Comparison of ENCODE assay signal across 10 cellular contexts in the genomic region with DNA sequence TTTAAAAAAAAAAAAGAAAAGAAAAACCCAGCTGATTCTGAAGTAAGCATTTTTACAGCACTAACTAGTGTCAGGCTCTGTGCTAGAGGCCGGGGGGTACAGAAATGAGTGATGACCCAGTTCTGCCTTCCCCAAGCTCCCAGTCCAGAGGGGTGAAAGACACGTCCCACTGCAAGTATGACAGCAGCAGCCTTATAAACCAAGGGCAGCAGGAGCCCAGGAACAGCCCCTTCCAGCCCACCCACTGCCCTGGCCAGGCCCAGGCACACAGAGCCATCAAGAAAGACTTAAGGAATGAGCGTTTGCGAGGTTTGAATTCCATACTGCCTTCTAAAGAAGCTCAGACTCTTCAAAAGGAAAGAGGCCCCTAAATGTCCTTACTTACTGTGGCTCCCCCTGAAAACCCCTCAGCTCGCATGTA. TPM values are rescaled to one million over a fixed set of nuclear protein-coding genes. Genes with fewer than 3 reads are reported as not detected.
DNase-seq lines count a peak whose midpoint lies in the region; ATAC-seq and TF ChIP-seq lines count a peak whose summit lies in the region.
"Had no signal": no experiment of that assay in that cellular context is flagged by ENCODE, and none has a peak within 500 bp of the region (broad histone marks: within the 10 kb centered on the region; RNA-seq: fewer than 3 reads in every experiment).

No MANE protein-coding gene starts in this region.

- 11% methylated on average over 5 of the region's 5 CpGs for WGBS in smooth muscle cell (ENCODE audit: low lambda C conversion rate)

- POLR2A ChIA-PET in activated CD4-positive, alpha-beta T cell treated with anti-CD3 and anti-CD28 coated beads for 36 hours (lab: Charles Lee) = interaction anchor here (0.6 kb wide), 1 partner anchor 101 kb away, joined by 3 read pairs; no protein-coding TSS in a partner anchor

- DNase-seq in activated CD4-positive, alpha-beta T cell treated with anti-CD3 and anti-CD28 coated beads for 36 hours = peak; percentile 55
- no peak for DNase-seq in activated CD4-positive, alpha-beta T cell treated with anti-CD3 and anti-CD28 coated beads for 1 hour
- DNase-seq in activated CD8-positive, alpha-beta memory T cell treated with anti-CD3 and anti-CD28 coated beads, Interleukin-2, amount 10 ng/mL, durations not matched to agents 7 days and 5 days = no peak
- DNase-seq in smooth muscle cell (lab: John Stamatoyannopoulos, UW; ENCODE audit: unreplicated experiment) (no peak), NCI-H2196 treated with DMSO at 0.1 percent for 48 hours (lab: John Stamatoyannopoulos, UW; ENCODE audit: unreplicated experiment) (no peak), amygdala (lab: John Stamatoyannopoulos, UW) (no peak), C1 segment of cervical spinal cord (lab: John Stamatoyannopoulos, UW) (no peak)
- DNase-seq: NCI-H187 had no signal

- CTCF ChIA-PET in activated CD4-positive, alpha-beta T cell treated with anti-CD3 and anti-CD28 coated beads for 36 hours (lab: Charles Lee) = interaction anchor here (0.7 to 3.1 kb wide), 11 partner anchors 10 to 227 kb away, joined by 3 to 13 read pairs (median 5); no protein-coding TSS in a partner anchor
- CTCF ChIA-PET in activated CD8-positive, alpha-beta memory T cell treated with anti-CD3 and anti-CD28 coated beads, Interleukin-2, amount 10 ng/mL, durations not matched to agents 7 days and 5 days (lab: Charles Lee) = interaction anchor here (0.8 to 3.2 kb wide), 9 partner anchors 10 to 183 kb away, joined by 3 to 16 read pairs (median 4); no protein-coding TSS in a partner anchor

- H3K4me3 ChIP-seq in iPS-18a (ENCODE audit: low read length) (peak overlapping the region; percentile 34), smooth muscle cell (peak overlapping the region; percentile 17)

- H3K36me3 ChIP-seq in iPS-18a (ENCODE audit: control insufficient read depth, low read depth, low read length) (no peaks in the 10 kb centered on the region), smooth muscle cell (ENCODE audit: low read depth) (no peaks in the 10 kb centered on the region)

- no peaks in the 10 kb centered on the region for H3K27me3 Mint-ChIP-seq in activated CD4-positive, alpha-beta T cell treated with anti-CD3 and anti-CD28 coated beads for 36 hours
- no peaks in the 10 kb centered on the region for H3K27me3 Mint-ChIP-seq in activated CD8-positive, alpha-beta memory T cell treated with anti-CD3 and anti-CD28 coated beads, Interleukin-2, amount 10 ng/mL, durations not matched to agents 7 days and 5 days

- H2AFZ ChIP-seq in smooth muscle cell (ENCODE audit: low read depth) = peak overlapping the region; percentile 88

- H3K27me3 ChIP-seq in iPS-18a (ENCODE audit: control insufficient read depth, insufficient read depth, low read length) = no peaks in the 10 kb centered on the region
- no peaks in the 10 kb centered on the region for H3K27me3 ChIP-seq in smooth muscle cell (ENCODE audit: low read depth)

- H3K36me3 Mint-ChIP-seq in activated CD4-positive, alpha-beta T cell treated with anti-CD3 and anti-CD28 coated beads for 36 hours (ENCODE audit: low read depth) = peaks cover 7% of the 10 kb centered on the region
- peaks cover 42% of the 10 kb centered on the region for H3K36me3 Mint-ChIP-seq in activated CD8-positive, alpha-beta memory T cell treated with anti-CD3 and anti-CD28 coated beads, Interleukin-2, amount 10 ng/mL, durations not matched to agents 7 days and 5 days

- H3F3A ChIP-seq in smooth muscle cell (ENCODE audit: low read depth) = peaks cover 8% of the 10 kb centered on the region

- ATAC-seq in activated CD4-positive, alpha-beta T cell treated with anti-CD3 and anti-CD28 coated beads for 36 hours = peak; percentile 74
- ATAC-seq in activated CD8-positive, alpha-beta memory T cell treated with anti-CD3 and anti-CD28 coated beads, Interleukin-2, amount 10 ng/mL, durations not matched to agents 7 days and 5 days = peak; percentile 74

- TF ChIP-seq CTCF in smooth muscle cell (IDR thresholded peaks at IDR 0.05; ENCODE audit: borderline replicate concordance, insufficient read depth, poor library complexity, severe bottlenecking) = no peak

- H3K9ac ChIP-seq in iPS-18a (ENCODE audit: low read length) = peak overlapping the region; percentile 37
- no peak overlapping the region for H3K9ac ChIP-seq in smooth muscle cell (ENCODE audit: low read depth)

- H3K27ac Mint-ChIP-seq in activated CD4-positive, alpha-beta T cell treated with anti-CD3 and anti-CD28 coated beads for 36 hours = peak overlapping the region; percentile 72
- H3K27ac Mint-ChIP-seq in activated CD8-positive, alpha-beta memory T cell treated with anti-CD3 and anti-CD28 coated beads, Interleukin-2, amount 10 ng/mL, durations not matched to agents 7 days and 5 days = peak overlapping the region; percentile 50
- H3K27ac Mint-ChIP-seq: memory B cell had no signal

- peaks cover 61% of the 10 kb centered on the region for H3K4me1 Mint-ChIP-seq in activated CD4-positive, alpha-beta T cell treated with anti-CD3 and anti-CD28 coated beads for 36 hours
- peaks cover 55% of the 10 kb centered on the region for H3K4me1 Mint-ChIP-seq in activated CD8-positive, alpha-beta memory T cell treated with anti-CD3 and anti-CD28 coated beads, Interleukin-2, amount 10 ng/mL, durations not matched to agents 7 days and 5 days

- intact Hi-C loops in activated CD4-positive, alpha-beta T cell treated with anti-CD3 and anti-CD28 coated beads for 36 hours (cut with DNase I, micrococcal nuclease) = no loop called here

- H3K4me1 ChIP-seq in iPS-18a (ENCODE audit: control insufficient read depth, low read depth, low read length) = peaks cover 62% of the 10 kb centered on the region
- H3K4me1 ChIP-seq in smooth muscle cell (ENCODE audit: low read depth) = peaks cover 51% of the 10 kb centered on the region

- peaks cover 42% of the 10 kb centered on the region for H3K79me2 ChIP-seq in smooth muscle cell (ENCODE audit: low read depth)

- peak overlapping the region; percentile 75 for H3K4me2 ChIP-seq in smooth muscle cell

- H3K4me3 Mint-ChIP-seq in activated CD4-positive, alpha-beta T cell treated with anti-CD3 and anti-CD28 coated beads for 36 hours = no peak overlapping the region
- H3K4me3 Mint-ChIP-seq in activated CD8-positive, alpha-beta memory T cell treated with anti-CD3 and anti-CD28 coated beads, Interleukin-2, amount 10 ng/mL, durations not matched to agents 7 days and 5 days = peak overlapping the region; percentile 37
- H3K4me3 Mint-ChIP-seq: memory B cell had no signal

- no peaks in the 10 kb centered on the region for H4K20me1 ChIP-seq in smooth muscle cell (ENCODE audit: low read depth)

- no peaks in the 10 kb centered on the region for H3K9me3 Mint-ChIP-seq in activated CD4-positive, alpha-beta T cell treated with anti-CD3 and anti-CD28 coated beads for 36 hours (ENCODE audit: low read depth)
- no peaks in the 10 kb centered on the region for H3K9me3 Mint-ChIP-seq in activated CD8-positive, alpha-beta memory T cell treated with anti-CD3 and anti-CD28 coated beads, Interleukin-2, amount 10 ng/mL, durations not matched to agents 7 days and 5 days (ENCODE audit: low read depth)
- H3K9me3 Mint-ChIP-seq: memory B cell had no signal

- H3K27ac ChIP-seq in iPS-18a (ENCODE audit: low read length) (peak overlapping the region; percentile 62), smooth muscle cell (ENCODE audit: low read depth) (peak overlapping the region; percentile 86)

- no peaks in the 10 kb centered on the region for H3K9me3 ChIP-seq in iPS-18a (ENCODE audit: control insufficient read depth, low read depth, low read length)
- H3K9me3 ChIP-seq in smooth muscle cell (replicated peaks; ENCODE audit: low read depth) = no peaks in the 10 kb centered on the region

RNA-seq across cellular contexts. Expression of gene TRERF1, which starts 10.1 kb away (rescaled TPM):
- 10 to 100 TPM; 12.2 to 14.5 TPM for total RNA-seq in activated CD4-positive, alpha-beta T cell treated with anti-CD3 and anti-CD28 coated beads for 36 hours
- 10 to 100 TPM; 16.2 to 36.0 TPM for total RNA-seq in activated CD8-positive, alpha-beta memory T cell treated with anti-CD3 and anti-CD28 coated beads, Interleukin-2, amount 10 ng/mL, durations not matched to agents 7 days and 5 days
- total RNA-seq in smooth muscle cell = 3.5 and 3.7 TPM in 2 replicates
- polyA plus RNA-seq in smooth muscle cell = 4.5 and 5.3 TPM in 2 replicates
